In genomic region chr16:48537909-48538745, GRCh38 we compare ENCODE assay signal across 14 cellular contexts.
DNase-seq lines count a peak whose midpoint lies in the region; ATAC-seq, FAIRE-seq and TF ChIP-seq lines count a peak whose summit lies in the region.
"Had no signal": no experiment of that assay in that cellular context is flagged by ENCODE, and none has a peak within 500 bp of the region (broad histone marks: within the 10 kb centered on the region; RNA-seq: fewer than 3 reads in every experiment).

No MANE protein-coding gene starts in this region.

- DNase-seq in Daoy (ENCODE audit: low read depth) (peak; percentile 19), bronchial epithelial cell (ENCODE audit: low read depth) (peak; percentile 43), kidney (peak; percentile 81), NCI-H128 (lab: John Stamatoyannopoulos, UW; ENCODE audit: unreplicated experiment) (no peak)
- DNase-seq: activated CD4-positive, CD25-positive, alpha-beta regulatory T cell; GOT3; NCI-H1092 treated with DMSO at 0.1 percent for 48 hours; PC-9 had no signal

- TF ChIP-seq CTCF in bronchial epithelial cell (IDR thresholded peaks at IDR 0.05; ENCODE audit: insufficient read depth, low read length, severe bottlenecking) = no peak
- TF ChIP-seq CTCF in kidney (IDR thresholded peaks at IDR 0.05; ENCODE audit: borderline replicate concordance, extremely low read depth, insufficient read depth) = no peak

- H3K9ac ChIP-seq in kidney (ENCODE audit: low read length in 2 of 2) (no peak overlapping the region), skeletal muscle tissue (ENCODE audit: low read depth in 1 of 3, low read length in 3 of 3) (peak overlapping the region; percentile 43 to 79 (median 59))

- H3K4me3 ChIP-seq in bronchial epithelial cell (ENCODE audit: low read depth, low read length) = no peak overlapping the region
- no peak overlapping the region for H3K4me3 ChIP-seq in kidney (ENCODE audit: low read length in 2 of 2)
- peak overlapping the region in 2 of 3 donors; percentile 4 to 49 for H3K4me3 ChIP-seq in skeletal muscle tissue (ENCODE audit: low read length in 3 of 3)
- H3K4me3 ChIP-seq: PC-9 had no signal

- H3K36me3 ChIP-seq in bronchial epithelial cell (ENCODE audit: control insufficient read depth, insufficient read depth, low read length) = peaks cover 14% of the 10 kb centered on the region
- H3K36me3 ChIP-seq in kidney (ENCODE audit: control insufficient read depth in 1 of 2, insufficient read depth in 2 of 2, low read length in 2 of 2) = peaks cover 0 to 7% of the 10 kb centered on the region in 2 donors
- peaks cover 11 to 17% (median 14%) of the 10 kb centered on the region in 3 donors for H3K36me3 ChIP-seq in skeletal muscle tissue (ENCODE audit: control insufficient read depth in 3 of 3, insufficient read depth in 3 of 3, low read length in 3 of 3)

- H3K4me1 ChIP-seq in kidney (ENCODE audit: control insufficient read depth in 1 of 2, insufficient read depth in 1 of 2, low read depth in 1 of 2, low read length in 2 of 2) (peaks cover 17 to 37% of the 10 kb centered on the region in 2 donors), skeletal muscle tissue (ENCODE audit: control insufficient read depth in 3 of 3, insufficient read depth in 3 of 3, low read length in 3 of 3) (peaks cover 60 to 61% (median 60%) of the 10 kb centered on the region in 3 donors)

- H3K9me3 ChIP-seq in kidney (ENCODE audit: control insufficient read depth in 1 of 2, low read length in 2 of 2) (no peaks in the 10 kb centered on the region), skeletal muscle tissue (ENCODE audit: control insufficient read depth in 3 of 3, low read length in 3 of 3) (no peaks in the 10 kb centered on the region)

- H3K27ac ChIP-seq in kidney (ENCODE audit: low read depth in 2 of 2, low read length in 2 of 2) = peak overlapping the region in 1 of 2 donors; percentile 59
- H3K27ac ChIP-seq in skeletal muscle tissue (ENCODE audit: low read depth, low read length) = peak overlapping the region; percentile 86
- H3K27ac ChIP-seq: foreskin keratinocyte, PC-9 had no signal

- H3K27me3 ChIP-seq in bronchial epithelial cell (ENCODE audit: control insufficient read depth, insufficient read depth, low read length) = no peaks in the 10 kb centered on the region
- no peaks in the 10 kb centered on the region for H3K27me3 ChIP-seq in skeletal muscle tissue (ENCODE audit: control insufficient read depth in 3 of 3, insufficient read depth in 3 of 3, low read length in 3 of 3)
- H3K27me3 ChIP-seq: foreskin keratinocyte had no signal

- ATAC-seq in GM19397 (IDR thresholded peaks at IDR 0.05; ENCODE audit: unreplicated experiment) (no peak), GM18861 (IDR thresholded peaks at IDR 0.05; ENCODE audit: unreplicated experiment) (no peak), HG03039 (IDR thresholded peaks at IDR 0.05; ENCODE audit: unreplicated experiment) (no peak)

- no peak for FAIRE-seq in bronchial epithelial cell (lab: Jason Lieb, UNC)
- no peak for FAIRE-seq in kidney (lab: Jason Lieb, UNC)
- FAIRE-seq: GM18507 had no signal

- intact Hi-C loops in kidney (cut with DNase I) = no loop called here

Comparison
In these comparisons a context has a peak if more than half of its experiments do, and no peak if none do; other contexts are left out.
1. H3K4me3 ChIP-seq: peak in skeletal muscle tissue (2 of 3); none in bronchial epithelial cell (single experiment) and kidney (0 of 2).
2. H3K9ac ChIP-seq: peak in skeletal muscle tissue (3 of 3); none in kidney (0 of 2).